29 cellular contexts compared by ENCODE assay signal in the genomic region with DNA sequence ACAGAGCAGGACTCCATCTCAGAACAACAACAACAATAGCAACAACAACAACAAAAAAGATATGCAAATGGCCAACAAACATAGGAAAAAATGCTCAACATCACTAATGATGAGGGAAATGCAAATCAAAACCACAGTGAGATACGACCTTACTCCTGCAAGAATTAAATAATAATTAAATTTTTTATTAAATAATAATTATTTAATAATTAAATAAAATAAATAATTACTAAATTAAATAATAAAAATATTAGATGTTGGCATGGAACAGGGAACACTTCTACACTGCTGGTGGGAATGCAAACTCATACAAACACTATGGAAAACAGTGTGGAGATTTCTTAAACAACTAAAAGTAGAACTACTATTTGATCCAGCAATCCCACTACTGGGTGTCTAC.
DNase-seq lines count a peak whose midpoint lies in the region; ATAC-seq, FAIRE-seq and TF ChIP-seq lines count a peak whose summit lies in the region.
"Had no signal": no experiment of that assay in that cellular context is flagged by ENCODE, and none has a peak within 500 bp of the region (broad histone marks: within the 10 kb centered on the region; RNA-seq: fewer than 3 reads in every experiment).

No MANE protein-coding gene starts in this region.

- POLR2A ChIA-PET in WTC11 (lab: Charles Lee), result no interaction called here

- H3K4me3 Mint-ChIP-seq in WTC11, result no peak overlapping the region
- H3K4me3 Mint-ChIP-seq: B cell; CD14-positive monocyte; CD4-positive, alpha-beta memory T cell; CD4-positive, alpha-beta T cell; CD8-positive, alpha-beta memory T cell; CD8-positive, alpha-beta T cell had no signal

- H3K36me3 Mint-ChIP-seq in WTC11, result peaks cover 8% of the 10 kb centered on the region
- H3K36me3 Mint-ChIP-seq: CD14-positive monocyte; CD8-positive, alpha-beta T cell had no signal

- H3K9me3 Mint-ChIP-seq in WTC11, result peaks cover 15% of the 10 kb centered on the region
- H3K9me3 Mint-ChIP-seq: CD4-positive, alpha-beta T cell; CD8-positive, alpha-beta T cell had no signal

- ATAC-seq in WTC11 (no peak), GM21381 (IDR thresholded peaks at IDR 0.05; ENCODE audit: unreplicated experiment) (no peak)
- ATAC-seq: A549; CD8-positive, alpha-beta T cell had no signal

- peak; percentile 40 for FAIRE-seq in TTC549 (lab: Jason Lieb, UNC)
- FAIRE-seq: A204.1, A549, D721Med had no signal

- peaks cover under 1% of the 10 kb centered on the region; the same call in 1 of the 2 replicates for H3K4me1 Mint-ChIP-seq in WTC11
- H3K4me1 Mint-ChIP-seq: B cell, CD14-positive monocyte had no signal

- H3K27ac Mint-ChIP-seq in WTC11, result no peak overlapping the region
- H3K27ac Mint-ChIP-seq: B cell; CD14-positive monocyte; CD4-positive, alpha-beta memory T cell; CD4-positive, alpha-beta T cell; CD4-positive, CD25-positive, alpha-beta regulatory T cell; CD8-positive, alpha-beta memory T cell had no signal

- DNase-seq in WTC11 (ENCODE audit: low spot score) (no peak), AG08395 (ENCODE audit: low spot score) (no peak)
- DNase-seq: 8988T; ACHN; AML-193; BE2C; C1 segment of cervical spinal cord; Caco-2; Calu3; CD4-positive, alpha-beta memory T cell; CD4-positive, alpha-beta T cell; CD4-positive, CD25-positive, alpha-beta regulatory T cell; CD8-positive, alpha-beta memory T cell; CD8-positive, alpha-beta T cell; COR-L47; DMS 273 treated with DMSO at 0.1 percent for 48 hours; DMS153; DMS53; DMS79; DMS79 treated with DMSO at 0.1 percent for 48 hours; DND-41; EL had no signal

- no peaks in the 10 kb centered on the region for H3K27me3 Mint-ChIP-seq in WTC11 (ENCODE audit: low read depth)
- H3K27me3 Mint-ChIP-seq: CD4-positive, alpha-beta memory T cell; CD4-positive, alpha-beta T cell; CD4-positive, CD25-positive, alpha-beta regulatory T cell had no signal

- CTCF ChIA-PET in WTC11 (lab: Charles Lee), result no interaction called here

- no peak for TF ChIP-seq CTCF in WTC11 (IDR thresholded peaks at IDR 0.05)

TF ChIP-seq in WTC11, 78 proteins besides CTCF, POLR2A, EP300 and RAD21:
- no peak for TF ChIP-seq CBFB (CRISPR knock-in tag; IDR thresholded peaks at IDR 0.05; ENCODE audit: low read depth)
- no peak for TF ChIP-seq IRF2 (CRISPR knock-in tag; IDR thresholded peaks at IDR 0.05; ENCODE audit: borderline replicate concordance, low read depth)
- TF ChIP-seq HMGA2 (CRISPR knock-in tag; IDR thresholded peaks at IDR 0.05), result peak; percentile 99
TF ChIP-seq in WTC11: peak in this region for 1.
